In the genomic region with DNA sequence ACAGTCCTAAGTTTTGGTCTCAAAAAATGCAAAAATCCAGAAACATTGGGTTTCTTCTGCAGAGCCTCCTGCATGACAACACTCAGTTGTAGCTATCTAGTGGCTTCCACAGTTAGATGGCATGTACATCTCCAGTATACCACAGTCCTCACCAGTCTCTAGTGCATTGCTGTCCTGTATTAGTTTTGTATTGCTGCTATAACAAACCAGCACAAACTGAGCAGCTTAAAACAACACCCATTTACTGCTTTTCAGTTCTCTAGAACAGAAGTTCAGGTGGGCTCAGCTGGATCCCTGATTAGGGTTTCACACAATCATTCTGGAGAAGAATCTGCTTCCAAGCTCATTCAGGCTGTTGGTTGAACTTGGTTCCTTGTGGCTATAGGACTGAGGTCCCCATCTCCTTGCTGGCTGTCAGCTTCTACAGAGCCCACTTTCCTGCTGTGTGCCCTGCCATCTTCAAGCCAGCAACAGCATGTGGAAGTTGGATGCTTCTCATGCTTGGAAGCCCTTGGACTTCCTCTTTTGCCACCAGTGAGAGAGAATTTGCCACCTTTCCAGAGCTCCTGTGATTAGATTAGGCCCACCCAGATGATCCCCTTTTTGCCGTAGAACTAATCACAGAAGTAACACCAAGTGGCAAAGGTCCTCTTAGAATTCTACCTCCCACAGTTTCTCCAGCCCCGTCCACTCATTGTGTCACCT, we compare ENCODE assay signal across 1 cellular context.
A peak's percentile ranks its signal among the peaks of the same experiment; 100 is the strongest.
TF ChIP-seq lines count a peak whose summit lies in the region.

No MANE protein-coding gene starts in this region.

TF ChIP-seq in GM12878, 131 proteins besides CTCF, POLR2A, EP300 and RAD21:
- TF ChIP-seq GABPA (IDR thresholded peaks at IDR 0.05; ENCODE audit: low read depth) (no peak), ETV6 (conservative IDR thresholded peaks at IDR 0.05 in 1 of 2, IDR thresholded peaks at IDR 0.05 in 1 of 2; ENCODE audit: borderline replicate concordance in 1 of 2, low read depth in 1 of 2) (0 out of 4 replicates have a peak, but pooled peaks of 1 of the 2 experiments have one; percentile 9), SPI1 (IDR thresholded peaks at IDR 0.05; ENCODE audit: borderline replicate concordance, insufficient read depth, low read depth, low read length) (peak; percentile 82), HDGF (IDR thresholded peaks at IDR 0.05) (peak; percentile 25; the same call in 1 of the 2 replicates)
- TF ChIP-seq, protein P1, sequence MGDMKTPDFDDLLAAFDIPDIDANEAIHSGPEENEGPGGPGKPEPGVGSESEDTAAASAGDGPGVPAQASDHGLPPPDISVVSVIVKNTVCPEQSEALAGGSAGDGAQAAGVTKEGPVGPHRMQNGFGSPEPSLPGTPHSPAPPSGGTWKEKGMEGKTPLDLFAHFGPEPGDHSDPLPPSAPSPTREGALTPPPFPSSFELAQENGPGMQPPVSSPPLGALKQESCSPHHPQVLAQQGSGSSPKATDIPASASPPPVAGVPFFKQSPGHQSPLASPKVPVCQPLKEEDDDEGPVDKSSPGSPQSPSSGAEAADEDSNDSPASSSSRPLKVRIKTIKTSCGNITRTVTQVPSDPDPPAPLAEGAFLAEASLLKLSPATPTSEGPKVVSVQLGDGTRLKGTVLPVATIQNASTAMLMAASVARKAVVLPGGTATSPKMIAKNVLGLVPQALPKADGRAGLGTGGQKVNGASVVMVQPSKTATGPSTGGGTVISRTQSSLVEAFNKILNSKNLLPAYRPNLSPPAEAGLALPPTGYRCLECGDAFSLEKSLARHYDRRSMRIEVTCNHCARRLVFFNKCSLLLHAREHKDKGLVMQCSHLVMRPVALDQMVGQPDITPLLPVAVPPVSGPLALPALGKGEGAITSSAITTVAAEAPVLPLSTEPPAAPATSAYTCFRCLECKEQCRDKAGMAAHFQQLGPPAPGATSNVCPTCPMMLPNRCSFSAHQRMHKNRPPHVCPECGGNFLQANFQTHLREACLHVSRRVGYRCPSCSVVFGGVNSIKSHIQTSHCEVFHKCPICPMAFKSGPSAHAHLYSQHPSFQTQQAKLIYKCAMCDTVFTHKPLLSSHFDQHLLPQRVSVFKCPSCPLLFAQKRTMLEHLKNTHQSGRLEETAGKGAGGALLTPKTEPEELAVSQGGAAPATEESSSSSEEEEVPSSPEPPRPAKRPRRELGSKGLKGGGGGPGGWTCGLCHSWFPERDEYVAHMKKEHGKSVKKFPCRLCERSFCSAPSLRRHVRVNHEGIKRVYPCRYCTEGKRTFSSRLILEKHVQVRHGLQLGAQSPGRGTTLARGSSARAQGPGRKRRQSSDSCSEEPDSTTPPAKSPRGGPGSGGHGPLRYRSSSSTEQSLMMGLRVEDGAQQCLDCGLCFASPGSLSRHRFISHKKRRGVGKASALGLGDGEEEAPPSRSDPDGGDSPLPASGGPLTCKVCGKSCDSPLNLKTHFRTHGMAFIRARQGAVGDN (IDR thresholded peaks at IDR 0.05), result peak; percentile 43; the same call in 1 of the 2 replicates
